1 cellular context compared by ENCODE assay signal in genomic region chr14:53539489-53540126, GRCh38.
TF ChIP-seq lines count a peak whose summit lies in the region.

No MANE protein-coding gene starts in this region.

TF ChIP-seq in HepG2, 621 proteins besides CTCF, POLR2A, EP300 and RAD21 (continued from another document and continues in another):
- TF ChIP-seq ZBTB49 (CRISPR knock-in tag; IDR thresholded peaks at IDR 0.05; ENCODE audit: borderline replicate concordance) (no peak), IKZF4 (CRISPR knock-in tag; IDR thresholded peaks at IDR 0.05; ENCODE audit: borderline replicate concordance, low read depth, not compliant biosample characterization) (no peak), ZNF768 (CRISPR knock-in tag; IDR thresholded peaks at IDR 0.05) (no peak), MAZ (IDR thresholded peaks at IDR 0.05; ENCODE audit: borderline replicate concordance, low read depth, low read length) (no peak), MAZ (CRISPR knock-in tag; IDR thresholded peaks at IDR 0.05; ENCODE audit: low read depth) (no peak), HIC2 (CRISPR knock-in tag; IDR thresholded peaks at IDR 0.05; ENCODE audit: low read depth) (no peak), ZNF557 (CRISPR knock-in tag; IDR thresholded peaks at IDR 0.05) (no peak), PHF8 (CRISPR knock-in tag; IDR thresholded peaks at IDR 0.05) (no peak), SOX6 (IDR thresholded peaks at IDR 0.05) (no peak), SOX6 (CRISPR knock-in tag; IDR thresholded peaks at IDR 0.05) (peak; percentile 29; the same call in 1 of the 2 replicates), CHCHD3 (CRISPR knock-in tag; IDR thresholded peaks at IDR 0.05) (no peak), NR2C2 (CRISPR knock-in tag; IDR thresholded peaks at IDR 0.05; ENCODE audit: borderline replicate concordance) (no peak), ZNF512 (CRISPR knock-in tag; IDR thresholded peaks at IDR 0.05) (no peak), KLF16 (CRISPR knock-in tag; IDR thresholded peaks at IDR 0.05) (0 out of 4 replicates have a peak, but pooled peaks of 1 of the 2 experiments have one; percentile 35), MXI1 (IDR thresholded peaks at IDR 0.05; ENCODE audit: borderline replicate concordance, low read depth, low read length) (no peak), MED8 (CRISPR knock-in tag; IDR thresholded peaks at IDR 0.05; ENCODE audit: insufficient replicate concordance) (no peak), HDAC2 (CRISPR knock-in tag; IDR thresholded peaks at IDR 0.05) (no peak), ZNF589 (CRISPR knock-in tag; conservative IDR thresholded peaks at IDR 0.05) (no peak), MED1 (CRISPR knock-in tag; IDR thresholded peaks at IDR 0.05) (0 out of 2 replicates have a peak, but pooled peaks have one; percentile 12), ATF3 (CRISPR knock-in tag; IDR thresholded peaks at IDR 0.05) (no peak), SNAPC2 (CRISPR knock-in tag; IDR thresholded peaks at IDR 0.05) (no peak), UBTF (CRISPR knock-in tag; IDR thresholded peaks at IDR 0.05) (no peak), SP140L (CRISPR knock-in tag; IDR thresholded peaks at IDR 0.05; ENCODE audit: borderline replicate concordance) (no peak), PCBP2 (optimal IDR thresholded peaks at IDR 0.05; ENCODE audit: low read depth, low read length, poor library complexity, severe bottlenecking) (no peak), RBAK (CRISPR knock-in tag; IDR thresholded peaks at IDR 0.05) (no peak), NR2F6 (IDR thresholded peaks at IDR 0.05) (no peak), NR2F6 (CRISPR knock-in tag; IDR thresholded peaks at IDR 0.05) (no peak), SYNCRIP (IDR thresholded peaks at IDR 0.05; ENCODE audit: insufficient read depth, low read depth, low read length) (no peak), SETDB1 (CRISPR knock-in tag; IDR thresholded peaks at IDR 0.05; ENCODE audit: borderline replicate concordance) (no peak), ZNF296 (CRISPR knock-in tag; conservative IDR thresholded peaks at IDR 0.05) (no peak), GATA4 (IDR thresholded peaks at IDR 0.05; ENCODE audit: borderline replicate concordance, low read depth) (no peak), MEIS2 (CRISPR knock-in tag; IDR thresholded peaks at IDR 0.05) (no peak), MEIS1 (CRISPR knock-in tag; IDR thresholded peaks at IDR 0.05; ENCODE audit: borderline replicate concordance) (no peak), BORCS8-MEF2B (CRISPR knock-in tag; IDR thresholded peaks at IDR 0.05) (no peak), SAP130 (CRISPR knock-in tag; IDR thresholded peaks at IDR 0.05; ENCODE audit: low read depth) (0 out of 2 replicates have a peak, but pooled peaks have one; percentile 10), HOXA7 (CRISPR knock-in tag; IDR thresholded peaks at IDR 0.05) (no peak), CEBPZ (IDR thresholded peaks at IDR 0.05; ENCODE audit: low read length) (no peak), ZBTB14 (CRISPR knock-in tag; IDR thresholded peaks at IDR 0.05) (no peak), HMGXB4 (CRISPR knock-in tag; IDR thresholded peaks at IDR 0.05; ENCODE audit: borderline replicate concordance in 1 of 2, low read depth in 1 of 2) (0 out of 4 replicates have a peak, but pooled peaks of 1 of the 2 experiments have one; percentile 28), ZBTB42 (CRISPR knock-in tag; IDR thresholded peaks at IDR 0.05) (no peak), IRF2 (CRISPR knock-in tag; IDR thresholded peaks at IDR 0.05) (0 out of 2 replicates have a peak, but pooled peaks have one; percentile 27), SNAPC4 (CRISPR knock-in tag; IDR thresholded peaks at IDR 0.05) (no peak)
